In the genomic region with DNA sequence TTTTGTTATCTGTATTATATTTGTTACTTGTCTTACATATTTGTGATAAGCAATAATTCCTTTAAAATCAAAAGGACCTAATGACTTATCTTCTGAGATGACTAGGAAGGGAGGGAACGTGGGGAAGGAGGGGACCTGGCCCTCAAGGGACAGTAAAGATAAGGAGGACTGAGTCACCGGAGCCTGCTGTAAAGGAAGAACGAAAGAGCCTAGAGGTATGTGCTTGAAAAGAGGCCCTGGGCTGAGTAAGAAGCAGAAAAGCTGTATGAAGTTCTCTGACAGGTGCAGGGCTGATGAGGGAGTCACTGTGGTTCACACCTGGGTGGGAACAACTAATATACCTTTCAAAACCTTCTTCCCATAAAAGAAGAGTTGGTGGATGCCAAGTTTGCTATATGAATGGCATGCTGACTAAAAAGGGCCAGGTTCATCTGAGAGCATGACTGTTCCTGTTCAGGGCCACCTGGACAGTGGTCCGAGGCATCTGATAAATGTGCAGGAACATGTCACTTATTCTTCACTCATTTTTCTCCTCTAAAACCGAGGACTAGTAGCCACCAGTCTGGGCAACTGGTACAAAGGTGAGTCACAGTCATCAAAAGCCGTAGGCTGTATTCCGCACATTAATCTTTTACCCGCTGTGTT, we compare ENCODE assay signal across 10 cellular contexts.
A peak's percentile ranks its signal among the peaks of the same experiment; 100 is the strongest.
DNase-seq lines count a peak whose midpoint lies in the region; ATAC-seq and TF ChIP-seq lines count a peak whose summit lies in the region.
"Had no signal": no experiment of that assay in that cellular context is flagged by ENCODE, and none has a peak within 500 bp of the region (broad histone marks: within the 10 kb centered on the region; RNA-seq: fewer than 3 reads in every experiment).

No MANE protein-coding gene starts in this region.

- TF ChIP-seq CTCF in omental fat pad (IDR thresholded peaks at IDR 0.05) (no peak), osteocyte (IDR thresholded peaks at IDR 0.05) (no peak)

- peaks cover 0 to 4% of the 10 kb centered on the region in 2 donors for H3K9me3 Mint-ChIP-seq in stimulated activated naive CD8-positive, alpha-beta T cell treated with anti-CD3 and anti-CD28 coated beads, Interleukin-15, amount 100 ng/mL, for 72 hours
- H3K9me3 Mint-ChIP-seq in osteocyte (ENCODE audit: unreplicated experiment) = no peaks in the 10 kb centered on the region

- no peaks in the 10 kb centered on the region for H3K27me3 Mint-ChIP-seq in stimulated activated naive CD8-positive, alpha-beta T cell treated with anti-CD3 and anti-CD28 coated beads, Interleukin-15, amount 100 ng/mL, for 72 hours
- peaks cover 6% of the 10 kb centered on the region for H3K27me3 Mint-ChIP-seq in osteocyte (ENCODE audit: unreplicated experiment)

- H3K4me3 Mint-ChIP-seq in stimulated activated naive CD8-positive, alpha-beta T cell treated with anti-CD3 and anti-CD28 coated beads, Interleukin-15, amount 100 ng/mL, for 72 hours = no peak overlapping the region
- no peak overlapping the region for H3K4me3 Mint-ChIP-seq in osteocyte (ENCODE audit: unreplicated experiment)

- H3K4me1 Mint-ChIP-seq in stimulated activated naive CD8-positive, alpha-beta T cell treated with anti-CD3 and anti-CD28 coated beads, Interleukin-15, amount 100 ng/mL, for 72 hours = peaks cover 48% of the 10 kb centered on the region
- H3K4me1 Mint-ChIP-seq in osteocyte (ENCODE audit: unreplicated experiment) = peaks cover 3% of the 10 kb centered on the region

- H3K27ac Mint-ChIP-seq in stimulated activated naive CD8-positive, alpha-beta T cell treated with anti-CD3 and anti-CD28 coated beads, Interleukin-15, amount 100 ng/mL, for 72 hours = peak overlapping the region in 1 of 2 donors; percentile 74
- H3K27ac Mint-ChIP-seq in osteocyte (ENCODE audit: unreplicated experiment) = no peak overlapping the region

- peak; percentile 61 for ATAC-seq in HG02885 (IDR thresholded peaks at IDR 0.05; ENCODE audit: poor library complexity, unreplicated experiment)
- ATAC-seq in stimulated activated naive CD8-positive, alpha-beta T cell treated with anti-CD3 and anti-CD28 coated beads, Interleukin-15, amount 100 ng/mL, for 72 hours = peak; percentile 74
- no peak for ATAC-seq in HG03108 (IDR thresholded peaks at IDR 0.05; ENCODE audit: unreplicated experiment)
- ATAC-seq in omental fat pad (ENCODE audit: low FRiP score) = no peak

- H3K36me3 Mint-ChIP-seq in osteocyte (ENCODE audit: unreplicated experiment) = no peaks in the 10 kb centered on the region

- peak; percentile 66 for DNase-seq in stimulated activated CD4-positive, alpha-beta T cell treated with anti-CD3 and anti-CD28 coated beads, Interleukin-1b, Interleukin-23, amount 100 ng/mL, for 48 hours
- no peak for DNase-seq in stimulated activated CD4-positive, alpha-beta T cell treated with anti-CD3 and anti-CD28 coated beads, Interleukin-2, amount 100 ng/mL, for 48 hours
- DNase-seq in activated T-helper 9 cell treated with anti-CD3 and anti-CD28 coated beads, Interleukin-2, amount 50 U/mL, for 16 hours (ENCODE audit: low read depth) = peak; percentile 8
- DNase-seq in stimulated activated naive CD8-positive, alpha-beta T cell treated with anti-CD3 and anti-CD28 coated beads, Interleukin-15, amount 100 ng/mL, for 72 hours = peak in 1 of 2 donors; percentile 24
- DNase-seq in omental fat pad (ENCODE audit: low spot score) = no peak
- no peak for DNase-seq in osteocyte (ENCODE audit: extremely low spot score, unreplicated experiment)
- DNase-seq: COR-L47, NCI-H524 treated with DMSO at 0.1 percent for 48 hours had no signal

Comparison
In these comparisons a context has a peak if more than half of its experiments do, and no peak if none do; other contexts are left out.
1. DNase-seq: peak in stimulated activated CD4-positive, alpha-beta T cell treated with anti-CD3 and anti-CD28 coated beads, Interleukin-1b, Interleukin-23, amount 100 ng/mL, for 48 hours (single experiment) and activated T-helper 9 cell treated with anti-CD3 and anti-CD28 coated beads, Interleukin-2, amount 50 U/mL, for 16 hours (single experiment); none in stimulated activated CD4-positive, alpha-beta T cell treated with anti-CD3 and anti-CD28 coated beads, Interleukin-2, amount 100 ng/mL, for 48 hours (0 of 2), omental fat pad (single experiment) and osteocyte (single experiment).
2. ATAC-seq: peak in HG02885 (single experiment) and stimulated activated naive CD8-positive, alpha-beta T cell treated with anti-CD3 and anti-CD28 coated beads, Interleukin-15, amount 100 ng/mL, for 72 hours (single experiment); none in HG03108 (single experiment) and omental fat pad (single experiment).